In genomic region chr7:118080947-118081346, GRCh38 we compare ENCODE assay signal across 1 cellular context.
TF ChIP-seq lines count a peak whose summit lies in the region.

No MANE protein-coding gene starts in this region.

TF ChIP-seq in GM12878, 131 proteins besides CTCF, POLR2A, EP300 and RAD21 (continued from another document and continues in another):
- TF ChIP-seq HDAC6 (IDR thresholded peaks at IDR 0.05; ENCODE audit: unreplicated experiment) (no peak), SKIL (IDR thresholded peaks at IDR 0.05; ENCODE audit: low read depth, poor library complexity, severe bottlenecking) (no peak), MEF2B (IDR thresholded peaks at IDR 0.05; ENCODE audit: partially characterized antibody, poor library complexity, severe bottlenecking) (no peak), BHLHE40 (IDR thresholded peaks at IDR 0.05; ENCODE audit: borderline replicate concordance in 1 of 2, low read depth in 2 of 2, low read length in 1 of 2) (no peak), CBFB (IDR thresholded peaks at IDR 0.05; ENCODE audit: low read depth) (no peak), ATF2 (IDR thresholded peaks at IDR 0.05; ENCODE audit: low read length) (0 out of 2 replicates have a peak, but pooled peaks have one; percentile 8), FOXM1 (IDR thresholded peaks at IDR 0.05; ENCODE audit: low read depth, low read length) (no peak), SP1 (IDR thresholded peaks at IDR 0.05; ENCODE audit: low read depth, low read length) (no peak), BCL3 (IDR thresholded peaks at IDR 0.05; ENCODE audit: borderline replicate concordance, insufficient read depth, low read depth, low read length, poor library complexity, severe bottlenecking) (no peak), FOXK2 (IDR thresholded peaks at IDR 0.05) (no peak), LARP7 (IDR thresholded peaks at IDR 0.05) (no peak), SMARCA5 (IDR thresholded peaks at IDR 0.05) (no peak), SIN3A (IDR thresholded peaks at IDR 0.05; ENCODE audit: low read depth, low read length) (no peak), IRF4 (IDR thresholded peaks at IDR 0.05; ENCODE audit: low read depth, low read length) (no peak), RUNX3 (IDR thresholded peaks at IDR 0.05; ENCODE audit: low read length) (peak; percentile 74), SIX5 (IDR thresholded peaks at IDR 0.05; ENCODE audit: low read depth, low read length, severe bottlenecking) (no peak), SPI1 (IDR thresholded peaks at IDR 0.05; ENCODE audit: borderline replicate concordance, insufficient read depth, low read depth, low read length) (peak; percentile 71; the same call in 1 of the 2 replicates), STAT1 (conservative IDR thresholded peaks at IDR 0.05) (no peak), TAF1 (IDR thresholded peaks at IDR 0.05; ENCODE audit: borderline replicate concordance, low read depth, low read length) (no peak), CHD2 (IDR thresholded peaks at IDR 0.05; ENCODE audit: borderline replicate concordance, low read depth, low read length) (no peak), HCFC1 (IDR thresholded peaks at IDR 0.05; ENCODE audit: low read length) (no peak), BRCA1 (IDR thresholded peaks at IDR 0.05; ENCODE audit: low read depth, low read length) (no peak), MAX (IDR thresholded peaks at IDR 0.05; ENCODE audit: low read depth, low read length) (no peak), MEF2A (IDR thresholded peaks at IDR 0.05; ENCODE audit: insufficient read depth, low read depth, low read length) (no peak), MYC (IDR thresholded peaks at IDR 0.05; ENCODE audit: insufficient read depth, insufficient read length, insufficient replicate concordance, low read length, severe bottlenecking) (no peak), ZNF207 (IDR thresholded peaks at IDR 0.05; ENCODE audit: borderline replicate concordance) (no peak), GATAD2B (conservative IDR thresholded peaks at IDR 0.05; ENCODE audit: low read depth) (no peak), E4F1 (IDR thresholded peaks at IDR 0.05; ENCODE audit: borderline replicate concordance, partially characterized antibody) (no peak), REST (IDR thresholded peaks at IDR 0.05; ENCODE audit: low read depth, low read length) (no peak), BCLAF1 (IDR thresholded peaks at IDR 0.05) (no peak), TCF3 (IDR thresholded peaks at IDR 0.05; ENCODE audit: borderline replicate concordance, insufficient read depth, low read depth, low read length) (no peak), RELA (IDR thresholded peaks at IDR 0.05; ENCODE audit: borderline replicate concordance, partially characterized antibody) (no peak), PAX8 (IDR thresholded peaks at IDR 0.05) (no peak), IKZF2 (IDR thresholded peaks at IDR 0.05) (peak; percentile 75; a peak in 3 of 4 replicates), MTA3 (IDR thresholded peaks at IDR 0.05; ENCODE audit: borderline replicate concordance, low read length) (no peak), MYB (IDR thresholded peaks at IDR 0.05; ENCODE audit: borderline replicate concordance, low read depth, low read length) (no peak), IRF5 (IDR thresholded peaks at IDR 0.05; ENCODE audit: borderline replicate concordance) (no peak), HSF1 (IDR thresholded peaks at IDR 0.05; ENCODE audit: low read depth, low read length) (no peak), BCL11A (IDR thresholded peaks at IDR 0.05; ENCODE audit: low read depth, low read length) (no peak), ZNF274 (IDR thresholded peaks at IDR 0.05; ENCODE audit: insufficient read depth, insufficient read length) (no peak)
